In the genomic region with DNA sequence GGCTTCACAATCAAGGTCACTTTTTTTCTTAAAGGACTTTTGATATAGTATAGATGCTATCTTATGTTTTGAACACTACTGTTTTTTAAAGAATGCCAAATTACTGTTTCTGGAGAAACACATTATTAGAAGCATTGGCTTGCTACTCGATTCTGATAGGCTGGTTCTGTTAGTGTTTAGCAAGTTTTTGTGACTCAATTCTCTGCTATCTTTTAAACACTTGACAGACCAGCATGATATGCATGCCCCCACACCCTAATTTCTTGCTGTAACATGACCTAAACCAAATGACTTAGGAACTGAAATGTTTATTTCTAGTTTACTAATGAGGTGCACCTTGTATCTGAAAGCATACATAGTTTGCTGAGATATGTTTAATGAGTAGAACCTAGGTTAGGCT, we compare ENCODE assay signal across 25 cellular contexts. TPM values are rescaled to one million over a fixed set of nuclear protein-coding genes. Genes with fewer than 3 reads are reported as not detected.
DNase-seq lines count a peak whose midpoint lies in the region; ATAC-seq and TF ChIP-seq lines count a peak whose summit lies in the region.
"Had no signal": no experiment of that assay in that cellular context is flagged by ENCODE, and none has a peak within 500 bp of the region (broad histone marks: within the 10 kb centered on the region; RNA-seq: fewer than 3 reads in every experiment).

No MANE protein-coding gene starts in this region.

- H2AFZ ChIP-seq in mammary epithelial cell (ENCODE audit: low read depth, low read length) = no peak overlapping the region

- H3K27ac Mint-ChIP-seq in HFFc6 = peak overlapping the region; percentile 47
- H3K27ac Mint-ChIP-seq: activated CD4-positive, alpha-beta T cell treated with anti-CD3 and anti-CD28 coated beads, Interleukin-2, amount 10 ng/mL, durations not matched to agents 24 days and 14 days; activated CD8-positive, alpha-beta memory T cell treated with anti-CD3 and anti-CD28 coated beads, Interleukin-2, amount 10 ng/mL, durations not matched to agents 7 days and 5 days; activated naive CD8-positive, alpha-beta T cell treated with anti-CD3 and anti-CD28 coated beads for 36 hours; activated T-helper 1 cell treated with anti-CD3 and anti-CD28 coated beads, Interleukin-12 subunit alpha, Interleukin-12 subunit beta, Interleukin-2, Interleukin-4 antibody, amounts not matched to agents 30 ng/mL and 10 ng/mL and 1 ng/mL, durations not matched to agents 14 hours and 24 hours and 36 hours; brain; IgD-negative memory B cell had no signal

- peak overlapping the region; percentile 49; the same call in 1 of the 2 replicates for H3K4me3 Mint-ChIP-seq in HFFc6
- H3K4me3 Mint-ChIP-seq: activated CD4-positive, alpha-beta T cell treated with anti-CD3 and anti-CD28 coated beads, Interleukin-2, amount 10 ng/mL, durations not matched to agents 24 days and 14 days; activated CD8-positive, alpha-beta memory T cell treated with anti-CD3 and anti-CD28 coated beads, Interleukin-2, amount 10 ng/mL, durations not matched to agents 7 days and 5 days; activated naive CD8-positive, alpha-beta T cell treated with anti-CD3 and anti-CD28 coated beads for 36 hours; activated T-helper 1 cell treated with anti-CD3 and anti-CD28 coated beads, Interleukin-12 subunit alpha, Interleukin-12 subunit beta, Interleukin-2, Interleukin-4 antibody, amounts not matched to agents 30 ng/mL and 10 ng/mL and 1 ng/mL, durations not matched to agents 14 hours and 24 hours and 36 hours; brain; CD4-positive, CD25-positive, alpha-beta regulatory T cell; IgD-negative memory B cell; naive thymus-derived CD8-positive, alpha-beta T cell; T-cell had no signal

- intact Hi-C loops in mammary epithelial cell (cut with micrococcal nuclease) = loop anchor here (5.0 kb wide), 1 partner anchor 875 kb away; no protein-coding TSS in a partner anchor

- dilution Hi-C loops in mammary epithelial cell (cut with HindIII; ENCODE audit: low sequenced_read_pairs) = no loop called here

- H3K27me3 Mint-ChIP-seq in HFFc6 (ENCODE audit: insufficient read depth) = no peaks in the 10 kb centered on the region; the same call in 1 of the 2 replicates
- H3K27me3 Mint-ChIP-seq: activated CD4-positive, alpha-beta T cell treated with anti-CD3 and anti-CD28 coated beads, Interleukin-2, amount 10 ng/mL, durations not matched to agents 24 days and 14 days; activated CD8-positive, alpha-beta memory T cell treated with anti-CD3 and anti-CD28 coated beads, Interleukin-2, amount 10 ng/mL, durations not matched to agents 7 days and 5 days; activated naive CD8-positive, alpha-beta T cell treated with anti-CD3 and anti-CD28 coated beads for 36 hours; brain; CD4-positive, CD25-positive, alpha-beta regulatory T cell; IgD-negative memory B cell; naive thymus-derived CD8-positive, alpha-beta T cell; T-cell had no signal

- peaks cover 67% of the 10 kb centered on the region for H3K4me1 Mint-ChIP-seq in HFFc6 (ENCODE audit: low read depth)

- TF ChIP-seq CTCF in HFFc6 (IDR thresholded peaks at IDR 0.05) (no peak), mammary epithelial cell (conservative IDR thresholded peaks at IDR 0.05 in 1 of 2, IDR thresholded peaks at IDR 0.05 in 1 of 2; ENCODE audit: extremely low read depth in 1 of 2, insufficient read depth in 1 of 2, low read depth in 1 of 2, low read length in 2 of 2) (no peak), foreskin keratinocyte (conservative IDR thresholded peaks at IDR 0.05) (no peak)

- H3K4me2 ChIP-seq in mammary epithelial cell (ENCODE audit: insufficient read depth, low read depth, low read length) = peak overlapping the region; percentile 55

- 0% methylated on average over 1 of the region's 1 CpG for WGBS in mammary epithelial cell (ENCODE audit: low coverage, missing lambda C conversion rate)

- H3K9me3 Mint-ChIP-seq in HFFc6 = no peaks in the 10 kb centered on the region
- H3K9me3 Mint-ChIP-seq: activated CD4-positive, alpha-beta T cell treated with anti-CD3 and anti-CD28 coated beads, Interleukin-2, amount 10 ng/mL, durations not matched to agents 24 days and 14 days; activated naive CD8-positive, alpha-beta T cell treated with anti-CD3 and anti-CD28 coated beads for 36 hours; activated T-helper 1 cell treated with anti-CD3 and anti-CD28 coated beads, Interleukin-12 subunit alpha, Interleukin-12 subunit beta, Interleukin-2, Interleukin-4 antibody, amounts not matched to agents 30 ng/mL and 10 ng/mL and 1 ng/mL, durations not matched to agents 14 hours and 24 hours and 36 hours; brain; IgD-negative memory B cell; naive thymus-derived CD8-positive, alpha-beta T cell; T-cell had no signal

- DNase-seq in AG08396 (ENCODE audit: low spot score) (peak; percentile 37), HFFc6 (peak; percentile 50), mammary epithelial cell (peak; percentile 72), foreskin keratinocyte (peak; percentile 71 to 87), left lobe of liver (ENCODE audit: low spot score) (no peak), HAP-1 (ENCODE audit: low spot score in 2 of 2) (no peak)
- DNase-seq: activated CD4-positive, alpha-beta T cell treated with anti-CD3 and anti-CD28 coated beads, Interleukin-2, amount 10 ng/mL, durations not matched to agents 24 days and 14 days; activated CD8-positive, alpha-beta memory T cell treated with anti-CD3 and anti-CD28 coated beads, Interleukin-2, amount 10 ng/mL, durations not matched to agents 7 days and 5 days; activated naive CD8-positive, alpha-beta T cell treated with anti-CD3 and anti-CD28 coated beads for 36 hours; CD4-positive, CD25-positive, alpha-beta regulatory T cell; kidney glomerular epithelial cell; naive thymus-derived CD8-positive, alpha-beta T cell; NCI-H2171; NCI-H69; pancreas; Right ventricle myocardium superior; substantia nigra; T-cell had no signal

- H3K9me3 ChIP-seq in mammary epithelial cell (replicated peaks; ENCODE audit: insufficient read depth, low read length) (no peaks in the 10 kb centered on the region), HAP-1 (no peaks in the 10 kb centered on the region)
- H3K9me3 ChIP-seq: pancreas had no signal

- no peaks in the 10 kb centered on the region for H3K36me3 ChIP-seq in mammary epithelial cell (ENCODE audit: insufficient read depth, low read length)
- no peaks in the 10 kb centered on the region for H3K36me3 ChIP-seq in HAP-1 (replicated peaks)
- H3K36me3 ChIP-seq: pancreas had no signal

- BruUV-seq in mammary epithelial cell (replicated peaks; lab: Mats Ljungman, UMichigan) = no TSS peak

- in situ Hi-C loops in mammary epithelial cell (cut with MboI; ENCODE audit: low sequenced_read_pairs in 2 of 2) (no loop called here), HAP-1 (cut with MboI; ENCODE audit: low sequenced_read_pairs) (no loop called here)

- peaks cover 24% of the 10 kb centered on the region for H3K79me2 ChIP-seq in mammary epithelial cell (ENCODE audit: insufficient read depth, low read length)

- ATAC-seq in foreskin keratinocyte = peak; percentile 83
- no peak for ATAC-seq in HG03159 (IDR thresholded peaks at IDR 0.05; ENCODE audit: unreplicated experiment)
- ATAC-seq in HG02642 (IDR thresholded peaks at IDR 0.05; ENCODE audit: poor library complexity, unreplicated experiment) = no peak
- ATAC-seq in left lobe of liver = no peak
- ATAC-seq: activated CD8-positive, alpha-beta memory T cell treated with anti-CD3 and anti-CD28 coated beads, Interleukin-2, amount 10 ng/mL, durations not matched to agents 7 days and 5 days; naive thymus-derived CD8-positive, alpha-beta T cell; pancreas; sciatic nerve; T-cell had no signal

- H3K27me3 ChIP-seq in mammary epithelial cell (ENCODE audit: insufficient read depth, low read length) (no peaks in the 10 kb centered on the region), foreskin keratinocyte (no peaks in the 10 kb centered on the region), HAP-1 (ENCODE audit: low read depth) (no peaks in the 10 kb centered on the region)
- H3K27me3 ChIP-seq: pancreas had no signal

- H4K20me1 ChIP-seq in mammary epithelial cell (ENCODE audit: insufficient read depth, low read length) = no peaks in the 10 kb centered on the region

- H3K4me3 ChIP-seq in mammary epithelial cell (replicated peaks in 1 of 3; ENCODE audit: insufficient read depth in 1 of 3, low read depth in 2 of 3, low read length in 3 of 3) (no peak overlapping the region), HAP-1 (no peak overlapping the region)
- H3K4me3 ChIP-seq: coronary artery, pancreas had no signal

- peak overlapping the region; percentile 85 for H3K27ac ChIP-seq in mammary epithelial cell (ENCODE audit: insufficient read depth, low read depth, low read length)
- H3K27ac ChIP-seq in foreskin keratinocyte = peak overlapping the region; percentile 25
- H3K27ac ChIP-seq: coronary artery, pancreas had no signal

- CTCF ChIA-PET in mammary epithelial cell (lab: Charles Lee; ENCODE audit: low non-redundant PET) = no interaction called here

- no peaks in the 10 kb centered on the region for H3K36me3 Mint-ChIP-seq in HFFc6 (ENCODE audit: low read depth)

- peak overlapping the region; percentile 47 for H3K9ac ChIP-seq in mammary epithelial cell (ENCODE audit: insufficient read depth, low read length)

- peaks cover 52% of the 10 kb centered on the region for H3K4me1 ChIP-seq in mammary epithelial cell (ENCODE audit: insufficient read depth, low read length)
- H3K4me1 ChIP-seq in foreskin keratinocyte = peaks cover 15% of the 10 kb centered on the region
- H3K4me1 ChIP-seq in HAP-1 = no peaks in the 10 kb centered on the region

RNA-seq across cellular contexts. Expression of a gene that starts 5.5 kb away (rescaled TPM):
- 1 to 10 TPM in 1 of 6 experiments, under 1 TPM in 5; 0.51 to 1.5 (median 0.82) TPM for total RNA-seq in HFFc6 (2021; fragmentation: NEBNext Ultra II Directional; extraction: Animal tissue kit (Norgen Biotek cat#: 25700))
- total RNA-seq in mammary epithelial cell (10 to 100 TPM; 12.7 to 38.3 TPM), foreskin keratinocyte (104 and 118 TPM in 2 replicates), left lobe of liver (6.9 TPM)
- polyA plus RNA-seq in mammary epithelial cell (92.0 TPM), foreskin keratinocyte (92.1 and 110 TPM in 2 replicates)
- 68.1 TPM for polyA minus RNA-seq in mammary epithelial cell
- polyA plus RNA-seq: IgD-negative memory B cell had no signal

Comparison
In these comparisons a context has a peak if more than half of its experiments do, and no peak if none do; other contexts are left out.
1. DNase-seq: peak in AG08396 (single experiment), HFFc6 (single experiment), mammary epithelial cell (single experiment) and foreskin keratinocyte (2 of 2); none in left lobe of liver (single experiment) and HAP-1 (0 of 2).